In the genomic region with DNA sequence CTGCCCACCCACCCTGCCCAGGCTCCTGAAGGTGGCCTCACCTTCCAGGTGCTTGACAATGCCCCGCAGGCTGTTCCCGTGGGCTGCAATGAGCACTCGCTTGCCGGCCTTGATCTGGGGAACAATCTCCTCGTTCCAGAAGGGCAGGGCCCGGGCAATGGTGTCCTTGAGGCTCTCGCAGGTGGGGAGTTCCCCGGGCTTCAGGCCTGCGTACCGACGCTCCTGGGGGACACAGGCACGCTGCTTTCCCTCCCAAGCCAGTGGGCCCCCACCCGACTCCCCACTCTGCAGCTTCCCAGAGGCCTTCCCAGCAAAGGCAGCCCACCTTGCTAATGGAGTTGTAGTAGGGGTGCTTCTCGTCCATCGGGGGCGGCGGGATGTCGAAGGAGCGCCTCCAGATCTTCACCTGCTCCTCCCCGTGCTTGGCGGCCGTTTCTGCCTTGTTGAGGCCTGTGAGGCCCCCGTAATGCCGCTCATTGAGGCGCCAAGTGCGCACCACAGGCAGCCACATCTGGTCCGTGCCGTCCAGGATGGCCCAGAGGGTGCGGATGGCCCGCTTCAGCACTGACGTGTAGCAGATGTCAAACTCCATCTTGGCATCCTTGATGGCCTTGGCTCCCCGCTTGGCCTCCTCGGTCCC, we compare ENCODE assay signal across 9 cellular contexts. TPM values are rescaled to one million over a fixed set of nuclear protein-coding genes. Genes with fewer than 3 reads are reported as not detected.
DNase-seq lines count a peak whose midpoint lies in the region; ATAC-seq, FAIRE-seq and TF ChIP-seq lines count a peak whose summit lies in the region.
"Had no signal": no experiment of that assay in that cellular context is flagged by ENCODE, and none has a peak within 500 bp of the region (broad histone marks: within the 10 kb centered on the region; RNA-seq: fewer than 3 reads in every experiment).

No MANE protein-coding gene starts in this region.

- no peaks in the 10 kb centered on the region for H3K9me2 ChIP-seq in PC-9 (ENCODE audit: insufficient read depth)

- H3K4me1 Mint-ChIP-seq in activated T-cell treated with anti-CD3 and anti-CD28 coated beads, Interleukin-2, amount 50 U/mL, for 24 hours (ENCODE audit: low read depth), result peaks cover 36% of the 10 kb centered on the region
- H3K4me1 Mint-ChIP-seq in astrocyte (ENCODE audit: low read depth, unreplicated experiment), result peaks cover 14% of the 10 kb centered on the region

- peaks cover 45% of the 10 kb centered on the region for H3F3A ChIP-seq in PC-9 (ENCODE audit: insufficient read depth, low read depth)

- H3K36me3 ChIP-seq in astrocyte (ENCODE audit: insufficient read depth, low read length) (peaks cover 5% of the 10 kb centered on the region), HepG2 (replicated peaks in 1 of 2; ENCODE audit: control insufficient read depth in 1 of 2, insufficient read depth in 2 of 2, low read length in 2 of 2) (peaks cover 8 to 13% of the 10 kb centered on the region in 2 experiments; a peak in 3 of 5 replicates), transverse colon (peaks cover 0 to 17% (median 5%) of the 10 kb centered on the region in 4 donors), PC-9 (ENCODE audit: low read depth) (0 out of 2 replicates have a peak, but pooled peaks cover 3% of the 10 kb centered on the region), tibial nerve (peaks cover 0 to 28% (median 11%) of the 10 kb centered on the region in 3 donors)

- no peaks in the 10 kb centered on the region for H3K27me3 Mint-ChIP-seq in activated T-cell treated with anti-CD3 and anti-CD28 coated beads, Interleukin-2, amount 50 U/mL, for 24 hours
- H3K27me3 Mint-ChIP-seq in astrocyte (ENCODE audit: low read depth, unreplicated experiment), result no peaks in the 10 kb centered on the region

- H3K27ac Mint-ChIP-seq in activated T-cell treated with anti-CD3 and anti-CD28 coated beads, Interleukin-2, amount 50 U/mL, for 24 hours, result peak overlapping the region; percentile 71
- no peak overlapping the region for H3K27ac Mint-ChIP-seq in astrocyte (ENCODE audit: unreplicated experiment)

- H2AFZ ChIP-seq in astrocyte (ENCODE audit: low read depth, low read length), result no peak overlapping the region
- H2AFZ ChIP-seq in HepG2 (ENCODE audit: low read length), result no peak overlapping the region
- H2AFZ ChIP-seq in PC-9, result no peak overlapping the region

- H3K9me3 ChIP-seq in astrocyte (ENCODE audit: insufficient read depth, low read depth, low read length), result no peaks in the 10 kb centered on the region
- H3K9me3 ChIP-seq in HepG2 (ENCODE audit: low read length), result no peaks in the 10 kb centered on the region
- H3K9me3 ChIP-seq in transverse colon, result no peaks in the 10 kb centered on the region
- no peaks in the 10 kb centered on the region for H3K9me3 ChIP-seq in PC-9 (ENCODE audit: insufficient read depth, low read depth)
- no peaks in the 10 kb centered on the region for H3K9me3 ChIP-seq in tibial nerve

- H3K4me2 ChIP-seq in astrocyte (ENCODE audit: low read length) (peak overlapping the region; percentile 10), HepG2 (ENCODE audit: low read depth, low read length) (no peak overlapping the region), PC-9 (no peak overlapping the region)

- H3K27ac ChIP-seq in astrocyte (ENCODE audit: low read depth, low read length), result no peak overlapping the region
- H3K27ac ChIP-seq in HepG2 (ENCODE audit: extremely low read length, insufficient read depth, low read length), result no peak overlapping the region
- no peak overlapping the region for H3K27ac ChIP-seq in transverse colon
- H3K27ac ChIP-seq in PC-9, result no peak overlapping the region
- H3K27ac ChIP-seq in tibial nerve, result no peak overlapping the region

- H3K9me3 Mint-ChIP-seq in activated T-cell treated with anti-CD3 and anti-CD28 coated beads, Interleukin-2, amount 50 U/mL, for 24 hours, result no peaks in the 10 kb centered on the region
- H3K9me3 Mint-ChIP-seq in astrocyte (ENCODE audit: unreplicated experiment), result no peaks in the 10 kb centered on the region

- WGBS in HepG2 (ENCODE audit: low lambda C conversion rate), result 62% methylated on average over 16 of the region's 33 CpGs
- WGBS in transverse colon (ENCODE audit: low coverage in 1 of 2), 2 donors, result 19% methylated on average over 19 of the region's 33 CpGs; no CpG with 5 or more reads in 1 of the 2 donors
- WGBS in tibial nerve, 2 donors, result 14 to 22% methylated on average over 8 to 17 of the region's 33 CpGs

- H4K20me1 ChIP-seq in astrocyte (ENCODE audit: insufficient read depth, low read length) (peaks cover 62% of the 10 kb centered on the region), HepG2 (ENCODE audit: insufficient read depth, low read length) (no peaks in the 10 kb centered on the region), PC-9 (ENCODE audit: insufficient read depth) (peaks cover 29% of the 10 kb centered on the region; the same call in 1 of the 2 replicates)

- no peak for TF ChIP-seq RAD21 in HepG2 (CRISPR knock-in tag; IDR thresholded peaks at IDR 0.05)

- intact Hi-C loops in HepG2 (cut with micrococcal nuclease; ENCODE audit: unreplicated experiment), result no loop called here
- intact Hi-C loops in transverse colon (cut with DNase I; ENCODE audit: low total_unique reads), result no loop called here
- intact Hi-C loops in PC-9 (cut with micrococcal nuclease; ENCODE audit: unreplicated experiment), result no loop called here

- no peak overlapping the region for H3K9ac ChIP-seq in astrocyte (ENCODE audit: low read length)
- no peak overlapping the region for H3K9ac ChIP-seq in HepG2 (ENCODE audit: insufficient read depth, low read depth, low read length)

- H3K36me3 Mint-ChIP-seq in activated T-cell treated with anti-CD3 and anti-CD28 coated beads, Interleukin-2, amount 50 U/mL, for 24 hours (ENCODE audit: low read depth), result peaks cover 28% of the 10 kb centered on the region
- peaks cover 11% of the 10 kb centered on the region for H3K36me3 Mint-ChIP-seq in astrocyte (ENCODE audit: low read depth, unreplicated experiment)

- TF ChIP-seq POLR2A in HepG2 (IDR thresholded peaks at IDR 0.05; ENCODE audit: insufficient read depth in 1 of 2, low read depth in 2 of 2, low read length in 2 of 2) (0 out of 4 replicates have a peak, but pooled peaks of 1 of the 2 experiments have one; percentile 26), transverse colon (IDR thresholded peaks at IDR 0.05) (peak; percentile 25), tibial nerve (IDR thresholded peaks at IDR 0.05) (no peak)

- CTCF ChIA-PET in HepG2 (lab: Yijun Ruan, JAX; ENCODE audit: low intra/inter-chr PET ratio, low total read pairs) (no interaction called here), PC-9 (lab: Charles Lee) (interaction anchor here (0.5 kb wide), 1 partner anchor 17 kb away, joined by 8 read pairs; no protein-coding TSS in a partner anchor)

- POLR2A ChIA-PET in HepG2 (lab: Yijun Ruan, JAX), result interaction anchor here (1.2 kb wide), 1 partner anchor 20 kb away, joined by 3 read pairs; the partner anchor contains the start of gene DBNL
- POLR2A ChIA-PET in PC-9 (lab: Charles Lee; ENCODE audit: unreplicated experiment), result no interaction called here

- TF ChIP-seq CTCF in astrocyte (IDR thresholded peaks at IDR 0.05; ENCODE audit: insufficient read depth, low read depth, low read length) (no peak), HepG2 (CRISPR knock-in tag; IDR thresholded peaks at IDR 0.05) (no peak), transverse colon (IDR thresholded peaks at IDR 0.05) (no peak), PC-9 (conservative IDR thresholded peaks at IDR 0.05) (no peak), tibial nerve (IDR thresholded peaks at IDR 0.05) (no peak)

- DNase-seq in activated T-cell treated with anti-CD3 and anti-CD28 coated beads, Interleukin-2, amount 50 U/mL, for 24 hours, result peak; percentile 57
- DNase-seq in activated T-cell treated with anti-CD3 and anti-CD28 coated beads for 4 hours (no peak), astrocyte (ENCODE audit: low read depth) (no peak), HepG2 (ENCODE audit: low spot score) (no peak), transverse colon (peak; percentile 13), DMS114 treated with DMSO at 0.1 percent for 48 hours (lab: John Stamatoyannopoulos, UW; ENCODE audit: unreplicated experiment) (no peak), PC-9 (no peak), tibial nerve (ENCODE audit: low spot score in 2 of 2) (no peak)
- DNase-seq: NK-92 treated with Interleukin-12 subunit alpha and Interleukin-12 subunit beta, amount 100 ng/mL, for 24 hours had no signal

- no peak overlapping the region for H3K4me3 Mint-ChIP-seq in activated T-cell treated with anti-CD3 and anti-CD28 coated beads, Interleukin-2, amount 50 U/mL, for 24 hours
- H3K4me3 Mint-ChIP-seq in astrocyte (ENCODE audit: unreplicated experiment), result no peak overlapping the region

- no peak overlapping the region for H3K4me3 ChIP-seq in astrocyte (ENCODE audit: insufficient read depth, low read depth, low read length)
- H3K4me3 ChIP-seq in HepG2 (replicated peaks in 1 of 3; ENCODE audit: insufficient read depth in 1 of 3, low read depth in 2 of 3, low read length in 3 of 3), result no peak overlapping the region
- no peak overlapping the region for H3K4me3 ChIP-seq in transverse colon
- no peak overlapping the region for H3K4me3 ChIP-seq in PC-9
- H3K4me3 ChIP-seq in tibial nerve, result no peak overlapping the region

- H3K27me3 ChIP-seq in astrocyte (ENCODE audit: insufficient read depth, low read length) (peaks cover 3% of the 10 kb centered on the region), HepG2 (ENCODE audit: control insufficient read depth in 1 of 2, insufficient read depth in 2 of 2, low read length in 2 of 2) (no peaks in the 10 kb centered on the region), transverse colon (no peaks in the 10 kb centered on the region), PC-9 (ENCODE audit: insufficient read depth, low read depth) (no peaks in the 10 kb centered on the region), tibial nerve (no peaks in the 10 kb centered on the region)

- H3K79me2 ChIP-seq in astrocyte (ENCODE audit: insufficient read depth, low read length) (no peaks in the 10 kb centered on the region), HepG2 (ENCODE audit: insufficient read depth, low read length) (no peaks in the 10 kb centered on the region), PC-9 (ENCODE audit: low read depth) (no peaks in the 10 kb centered on the region)

- BruUV-seq in HepG2 (replicated peaks; lab: Mats Ljungman, UMichigan) (no TSS peak), PC-9 (replicated peaks; lab: Mats Ljungman, UMichigan) (no TSS peak)

- in situ Hi-C loops in HepG2 (cut with HindIII; ENCODE audit: extremely low pct_ligation_motif_present, low pct_unique_long_range_greater_than_20kb) (no loop called here), transverse colon (cut with MboI; ENCODE audit: low pct_ligation_motif_present in 1 of 4, low pct_unique_long_range_greater_than_20kb in 1 of 4, low sequenced_read_pairs in 3 of 4) (no loop called here)

- TF ChIP-seq EP300 in HepG2 (IDR thresholded peaks at IDR 0.05; ENCODE audit: low read depth in 2 of 2, low read length in 2 of 2) (no peak), HepG2 (CRISPR knock-in tag; IDR thresholded peaks at IDR 0.05; ENCODE audit: borderline replicate concordance) (no peak), transverse colon (IDR thresholded peaks at IDR 0.05; ENCODE audit: low read depth) (no peak), tibial nerve (IDR thresholded peaks at IDR 0.05) (no peak)

- peak; percentile 6 for ATAC-seq in HepG2

- FAIRE-seq in astrocyte (lab: Jason Lieb, UNC) (no peak), HepG2 (lab: Jason Lieb, UNC) (no peak)

- H3K4me1 ChIP-seq in astrocyte (ENCODE audit: insufficient read depth, low read length) (peaks cover 3% of the 10 kb centered on the region), HepG2 (ENCODE audit: insufficient read depth, low read length) (peaks cover 65% of the 10 kb centered on the region), transverse colon (peaks cover 16 to 20% (median 18%) of the 10 kb centered on the region in 4 donors), PC-9 (replicated peaks; ENCODE audit: insufficient read depth) (no peaks in the 10 kb centered on the region), tibial nerve (peaks cover 0 to 36% (median 17%) of the 10 kb centered on the region in 4 donors)

RNA-seq across cellular contexts. Expression of gene PGAM2, which starts 0.5 kb away (rescaled TPM):
- total RNA-seq in astrocyte, result 0.70 and 0.79 TPM in 2 replicates
- 0.22 TPM in 1 of 2 replicates, not detected in the other for total RNA-seq in HepG2 (2016; rRNA removed; fragmentation: Illumina TruSeq; extraction: Trizol)
- not detected in 2 replicates for total RNA-seq in HepG2 (2016; cell fraction: cytosol; rRNA removed; fragmentation: Illumina TruSeq; extraction: Trizol; ENCODE audit: low read depth)
- not detected in 2 replicates for total RNA-seq in HepG2 (2016; cell fraction: insoluble cytoplasmic fraction; rRNA removed; fragmentation: Illumina TruSeq; extraction: Trizol)
- total RNA-seq in HepG2 (2016; cell fraction: membrane; rRNA removed; fragmentation: Illumina TruSeq; extraction: Trizol), result not detected in 2 replicates
- not detected in 2 replicates for total RNA-seq in HepG2 (2016; cell fraction: nucleus; rRNA removed; fragmentation: Illumina TruSeq; extraction: Trizol)
- polyA plus RNA-seq in HepG2 (2011; rRNA removed), result 0.18 TPM in 1 of 2 replicates, not detected in the other
- polyA plus RNA-seq in HepG2 (2011; cell fraction: cytosol; rRNA removed), result 0.13 TPM in 1 of 2 replicates, not detected in the other
- polyA plus RNA-seq in HepG2 (2011; cell fraction: nucleus; rRNA removed), result 1.5 and 1.9 TPM in 2 replicates
- polyA plus RNA-seq in HepG2 (2012), result 0.35 and 0.49 TPM in 2 replicates
- polyA plus RNA-seq in HepG2 (2016; cell fraction: cytosol; fragmentation: Illumina TruSeq; extraction: Trizol; ENCODE audit: low read depth), result not detected in 2 replicates
- polyA plus RNA-seq in HepG2 (2016; cell fraction: insoluble cytoplasmic fraction; fragmentation: Illumina TruSeq; extraction: Trizol; ENCODE audit: low read depth), result not detected in 2 replicates
- not detected in 2 replicates for polyA plus RNA-seq in HepG2 (2016; cell fraction: membrane; fragmentation: Illumina TruSeq; extraction: Trizol; ENCODE audit: low read depth)
- polyA plus RNA-seq in HepG2 (2016; cell fraction: nucleus; fragmentation: Illumina TruSeq; extraction: Trizol; ENCODE audit: insufficient read depth, low read depth), result not detected in 2 replicates
- polyA minus RNA-seq in HepG2 (2011; rRNA and poly(A)+ RNA removed; ENCODE audit: low replicate concordance), result 0.19 and 0.24 TPM in 2 replicates
- polyA minus RNA-seq in HepG2 (2011; cell fraction: cytosol; rRNA and poly(A)+ RNA removed), result not detected in 2 replicates
- polyA minus RNA-seq in HepG2 (2011; cell fraction: nucleus; rRNA and poly(A)+ RNA removed), result 0.62 and 0.90 TPM in 2 replicates
- 1 to 10 TPM in 1 of 4 donors, not detected in 3; 9.7 TPM for total RNA-seq in transverse colon
- total RNA-seq in PC-9 (2021), result 4.2 and 9.7 TPM in 2 replicates
- under 1 TPM in 1 of 4 donors, not detected in 3; 0.98 TPM for total RNA-seq in tibial nerve

RNA-seq across cellular contexts. Expression of gene POLM, which starts 17.4 kb away (rescaled TPM):
- total RNA-seq in astrocyte (9.6 and 10.6 TPM in 2 replicates), HepG2 (2016; rRNA removed; fragmentation: Illumina TruSeq; extraction: Trizol) (2.4 and 5.2 TPM in 2 replicates), transverse colon (100 to 1,000 TPM in 2 of 4 donors, 10 to 100 TPM in 2; 54.3 to 340 (median 81.1) TPM), PC-9 (2021) (58.8 and 59.1 TPM in 2 replicates), tibial nerve (100 to 1,000 TPM in 1 of 4 donors, 10 to 100 TPM in 3; 31.0 to 104 (median 89.5) TPM)
- total RNA-seq in HepG2 (2016; cell fraction: cytosol; rRNA removed; fragmentation: Illumina TruSeq; extraction: Trizol; ENCODE audit: low read depth), result 1.4 and 2.1 TPM in 2 replicates
- 2.6 and 4.6 TPM in 2 replicates for total RNA-seq in HepG2 (2016; cell fraction: insoluble cytoplasmic fraction; rRNA removed; fragmentation: Illumina TruSeq; extraction: Trizol)
- 2.7 and 2.8 TPM in 2 replicates for total RNA-seq in HepG2 (2016; cell fraction: membrane; rRNA removed; fragmentation: Illumina TruSeq; extraction: Trizol)
- total RNA-seq in HepG2 (2016; cell fraction: nucleus; rRNA removed; fragmentation: Illumina TruSeq; extraction: Trizol), result 7.3 and 9.5 TPM in 2 replicates
- 5.4 and 6.6 TPM in 2 replicates for polyA plus RNA-seq in HepG2 (2011; rRNA removed)
- 2.2 and 3.1 TPM in 2 replicates for polyA plus RNA-seq in HepG2 (2011; cell fraction: cytosol; rRNA removed)
- polyA plus RNA-seq in HepG2 (2011; cell fraction: nucleus; rRNA removed), result 30.4 and 31.3 TPM in 2 replicates
- 4.0 and 4.2 TPM in 2 replicates for polyA plus RNA-seq in HepG2 (2012)
- polyA plus RNA-seq in HepG2 (2016; cell fraction: cytosol; fragmentation: Illumina TruSeq; extraction: Trizol; ENCODE audit: low read depth), result 1.0 and 1.4 TPM in 2 replicates
- polyA plus RNA-seq in HepG2 (2016; cell fraction: insoluble cytoplasmic fraction; fragmentation: Illumina TruSeq; extraction: Trizol; ENCODE audit: low read depth), result 1.9 and 2.4 TPM in 2 replicates
- polyA plus RNA-seq in HepG2 (2016; cell fraction: membrane; fragmentation: Illumina TruSeq; extraction: Trizol; ENCODE audit: low read depth), result 1.9 and 2.2 TPM in 2 replicates
- polyA plus RNA-seq in HepG2 (2016; cell fraction: nucleus; fragmentation: Illumina TruSeq; extraction: Trizol; ENCODE audit: insufficient read depth, low read depth), result 20.1 and 20.6 TPM in 2 replicates
- 11.8 and 14.8 TPM in 2 replicates for polyA minus RNA-seq in HepG2 (2011; rRNA and poly(A)+ RNA removed; ENCODE audit: low replicate concordance)
- polyA minus RNA-seq in HepG2 (2011; cell fraction: cytosol; rRNA and poly(A)+ RNA removed), result 3.9 and 5.2 TPM in 2 replicates
- polyA minus RNA-seq in HepG2 (2011; cell fraction: nucleus; rRNA and poly(A)+ RNA removed), result 17.9 and 18.9 TPM in 2 replicates

RNA-seq across cellular contexts. Expression of gene DBNL, which starts 20.4 kb away (rescaled TPM):
- 85.0 and 94.9 TPM in 2 replicates for total RNA-seq in astrocyte
- 35.1 and 35.4 TPM in 2 replicates for total RNA-seq in HepG2 (2016; rRNA removed; fragmentation: Illumina TruSeq; extraction: Trizol)
- total RNA-seq in HepG2 (2016; cell fraction: cytosol; rRNA removed; fragmentation: Illumina TruSeq; extraction: Trizol; ENCODE audit: low read depth), result 6.3 and 6.7 TPM in 2 replicates
- 30.6 and 36.6 TPM in 2 replicates for total RNA-seq in HepG2 (2016; cell fraction: insoluble cytoplasmic fraction; rRNA removed; fragmentation: Illumina TruSeq; extraction: Trizol)
- total RNA-seq in HepG2 (2016; cell fraction: membrane; rRNA removed; fragmentation: Illumina TruSeq; extraction: Trizol), result 14.7 and 15.9 TPM in 2 replicates
- 17.2 and 21.8 TPM in 2 replicates for total RNA-seq in HepG2 (2016; cell fraction: nucleus; rRNA removed; fragmentation: Illumina TruSeq; extraction: Trizol)
- polyA plus RNA-seq in HepG2 (2011; rRNA removed), result 20.8 and 29.0 TPM in 2 replicates
- 15.5 and 19.5 TPM in 2 replicates for polyA plus RNA-seq in HepG2 (2011; cell fraction: cytosol; rRNA removed)
- polyA plus RNA-seq in HepG2 (2011; cell fraction: nucleus; rRNA removed), result 72.9 and 82.9 TPM in 2 replicates
- 17.6 and 18.9 TPM in 2 replicates for polyA plus RNA-seq in HepG2 (2012)
- polyA plus RNA-seq in HepG2 (2016; cell fraction: cytosol; fragmentation: Illumina TruSeq; extraction: Trizol; ENCODE audit: low read depth), result 5.0 and 5.7 TPM in 2 replicates
- 31.8 and 36.6 TPM in 2 replicates for polyA plus RNA-seq in HepG2 (2016; cell fraction: insoluble cytoplasmic fraction; fragmentation: Illumina TruSeq; extraction: Trizol; ENCODE audit: low read depth)
- polyA plus RNA-seq in HepG2 (2016; cell fraction: membrane; fragmentation: Illumina TruSeq; extraction: Trizol; ENCODE audit: low read depth), result 10.1 and 10.8 TPM in 2 replicates
- polyA plus RNA-seq in HepG2 (2016; cell fraction: nucleus; fragmentation: Illumina TruSeq; extraction: Trizol; ENCODE audit: insufficient read depth, low read depth), result 26.3 and 34.3 TPM in 2 replicates
- 51.2 and 89.6 TPM in 2 replicates for polyA minus RNA-seq in HepG2 (2011; rRNA and poly(A)+ RNA removed; ENCODE audit: low replicate concordance)
- polyA minus RNA-seq in HepG2 (2011; cell fraction: cytosol; rRNA and poly(A)+ RNA removed), result 10.0 and 13.2 TPM in 2 replicates
- 31.3 and 34.3 TPM in 2 replicates for polyA minus RNA-seq in HepG2 (2011; cell fraction: nucleus; rRNA and poly(A)+ RNA removed)
- 100 to 1,000 TPM in 3 of 4 donors, 10 to 100 TPM in 1; 97.5 to 184 (median 137) TPM for total RNA-seq in transverse colon
- total RNA-seq in PC-9 (2021), result 65.6 and 70.7 TPM in 2 replicates
- total RNA-seq in tibial nerve, result 100 to 1,000 TPM; 113 to 139 (median 126) TPM

RNA-seq across cellular contexts. Expression of gene AEBP1, which starts 39.2 kb away (rescaled TPM):
- 65.0 and 102 TPM in 2 replicates for total RNA-seq in astrocyte
- 0.22 TPM in 1 of 2 replicates, not detected in the other for total RNA-seq in HepG2 (2016; rRNA removed; fragmentation: Illumina TruSeq; extraction: Trizol)
- total RNA-seq in HepG2 (2016; cell fraction: cytosol; rRNA removed; fragmentation: Illumina TruSeq; extraction: Trizol; ENCODE audit: low read depth), result not detected in 2 replicates
- total RNA-seq in HepG2 (2016; cell fraction: insoluble cytoplasmic fraction; rRNA removed; fragmentation: Illumina TruSeq; extraction: Trizol), result 0.04 TPM in 1 of 2 replicates, not detected in the other
- not detected in 2 replicates for total RNA-seq in HepG2 (2016; cell fraction: membrane; rRNA removed; fragmentation: Illumina TruSeq; extraction: Trizol)
- total RNA-seq in HepG2 (2016; cell fraction: nucleus; rRNA removed; fragmentation: Illumina TruSeq; extraction: Trizol), result not detected in 2 replicates
- polyA plus RNA-seq in HepG2 (2011; rRNA removed), result 0.55 and 0.81 TPM in 2 replicates
- 0.15 and 0.27 TPM in 2 replicates for polyA plus RNA-seq in HepG2 (2011; cell fraction: cytosol; rRNA removed)
- 6.7 and 6.8 TPM in 2 replicates for polyA plus RNA-seq in HepG2 (2011; cell fraction: nucleus; rRNA removed)
- 0.96 and 1.3 TPM in 2 replicates for polyA plus RNA-seq in HepG2 (2012)
- polyA plus RNA-seq in HepG2 (2016; cell fraction: cytosol; fragmentation: Illumina TruSeq; extraction: Trizol; ENCODE audit: low read depth), result not detected in 2 replicates
- not detected in 2 replicates for polyA plus RNA-seq in HepG2 (2016; cell fraction: insoluble cytoplasmic fraction; fragmentation: Illumina TruSeq; extraction: Trizol; ENCODE audit: low read depth)
- polyA plus RNA-seq in HepG2 (2016; cell fraction: membrane; fragmentation: Illumina TruSeq; extraction: Trizol; ENCODE audit: low read depth), result not detected in 2 replicates
- 0.29 and 0.89 TPM in 2 replicates for polyA plus RNA-seq in HepG2 (2016; cell fraction: nucleus; fragmentation: Illumina TruSeq; extraction: Trizol; ENCODE audit: insufficient read depth, low read depth)
- polyA minus RNA-seq in HepG2 (2011; rRNA and poly(A)+ RNA removed; ENCODE audit: low replicate concordance), result 0.14 TPM in 1 of 2 replicates, not detected in the other
- polyA minus RNA-seq in HepG2 (2011; cell fraction: cytosol; rRNA and poly(A)+ RNA removed), result 0.18 and 0.79 TPM in 2 replicates
- 0.37 and 0.64 TPM in 2 replicates for polyA minus RNA-seq in HepG2 (2011; cell fraction: nucleus; rRNA and poly(A)+ RNA removed)
- 100 to 1,000 TPM in 1 of 4 donors, 10 to 100 TPM in 3; 33.9 to 151 (median 89.0) TPM for total RNA-seq in transverse colon
- total RNA-seq in PC-9 (2021), result 0.33 and 0.98 TPM in 2 replicates
- total RNA-seq in tibial nerve, result 100 to 1,000 TPM; 142 to 440 (median 264) TPM

RNA-seq across cellular contexts. Expression of gene POLD2, which starts 58.4 kb away (rescaled TPM):
- 59.9 and 67.7 TPM in 2 replicates for total RNA-seq in astrocyte
- total RNA-seq in HepG2 (2016; rRNA removed; fragmentation: Illumina TruSeq; extraction: Trizol), result 87.6 and 98.8 TPM in 2 replicates
- total RNA-seq in HepG2 (2016; cell fraction: cytosol; rRNA removed; fragmentation: Illumina TruSeq; extraction: Trizol; ENCODE audit: low read depth), result 118 and 152 TPM in 2 replicates
- 74.7 and 95.4 TPM in 2 replicates for total RNA-seq in HepG2 (2016; cell fraction: insoluble cytoplasmic fraction; rRNA removed; fragmentation: Illumina TruSeq; extraction: Trizol)
- 139 and 187 TPM in 2 replicates for total RNA-seq in HepG2 (2016; cell fraction: membrane; rRNA removed; fragmentation: Illumina TruSeq; extraction: Trizol)
- total RNA-seq in HepG2 (2016; cell fraction: nucleus; rRNA removed; fragmentation: Illumina TruSeq; extraction: Trizol), result 49.1 and 55.1 TPM in 2 replicates
- polyA plus RNA-seq in HepG2 (2011; rRNA removed), result 86.7 and 95.1 TPM in 2 replicates
- 65.5 and 120 TPM in 2 replicates for polyA plus RNA-seq in HepG2 (2011; cell fraction: cytosol; rRNA removed)
- 88.2 and 88.7 TPM in 2 replicates for polyA plus RNA-seq in HepG2 (2011; cell fraction: nucleus; rRNA removed)
- polyA plus RNA-seq in HepG2 (2012), result 64.0 and 65.2 TPM in 2 replicates
- polyA plus RNA-seq in HepG2 (2016; cell fraction: cytosol; fragmentation: Illumina TruSeq; extraction: Trizol; ENCODE audit: low read depth), result 134 and 181 TPM in 2 replicates
- polyA plus RNA-seq in HepG2 (2016; cell fraction: insoluble cytoplasmic fraction; fragmentation: Illumina TruSeq; extraction: Trizol; ENCODE audit: low read depth), result 104 and 131 TPM in 2 replicates
- polyA plus RNA-seq in HepG2 (2016; cell fraction: membrane; fragmentation: Illumina TruSeq; extraction: Trizol; ENCODE audit: low read depth), result 176 and 207 TPM in 2 replicates
- polyA plus RNA-seq in HepG2 (2016; cell fraction: nucleus; fragmentation: Illumina TruSeq; extraction: Trizol; ENCODE audit: insufficient read depth, low read depth), result 104 and 121 TPM in 2 replicates
- 82.4 and 267 TPM in 2 replicates for polyA minus RNA-seq in HepG2 (2011; rRNA and poly(A)+ RNA removed; ENCODE audit: low replicate concordance)
- polyA minus RNA-seq in HepG2 (2011; cell fraction: cytosol; rRNA and poly(A)+ RNA removed), result 16.1 and 23.4 TPM in 2 replicates
- polyA minus RNA-seq in HepG2 (2011; cell fraction: nucleus; rRNA and poly(A)+ RNA removed), result 22.9 TPM in 2 replicates
- 10 to 100 TPM; 20.1 to 32.7 (median 22.7) TPM for total RNA-seq in transverse colon
- 217 and 249 TPM in 2 replicates for total RNA-seq in PC-9 (2021)
- 10 to 100 TPM; 33.9 to 87.9 (median 71.0) TPM for total RNA-seq in tibial nerve

Comparison
In these comparisons a context has a peak if more than half of its experiments do, and no peak if none do; other contexts are left out.
1. DNase-seq: peak in activated T-cell treated with anti-CD3 and anti-CD28 coated beads, Interleukin-2, amount 50 U/mL, for 24 hours (single experiment) and transverse colon (single experiment); none in activated T-cell treated with anti-CD3 and anti-CD28 coated beads for 4 hours (single experiment), astrocyte (single experiment), HepG2 (single experiment), DMS114 treated with DMSO at 0.1 percent for 48 hours (single experiment), PC-9 (0 of 2) and tibial nerve (0 of 2).